ENCODE assay signal across 20 cellular contexts in genomic region chr4:85669204-85669603, GRCh38.
DNase-seq lines count a peak whose midpoint lies in the region; ATAC-seq and TF ChIP-seq lines count a peak whose summit lies in the region.
"Had no signal": no experiment of that assay in that cellular context is flagged by ENCODE, and none has a peak within 500 bp of the region (broad histone marks: within the 10 kb centered on the region; RNA-seq: fewer than 3 reads in every experiment).

No MANE protein-coding gene starts in this region.

- H3K9me3 Mint-ChIP-seq in naive B cell = peaks cover 2 to 29% (median 12%) of the 10 kb centered on the region in 7 donors

- no peaks in the 10 kb centered on the region for H3K9me2 ChIP-seq in SU-DHL-6 (replicated peaks; ENCODE audit: insufficient read depth, low read length)

- no peaks in the 10 kb centered on the region for H3K27me3 Mint-ChIP-seq in naive B cell
- H3K27me3 Mint-ChIP-seq: CD8-positive, alpha-beta memory T cell had no signal

- peaks cover 56 to 76% (median 60%) of the 10 kb centered on the region in 3 donors for H3K4me1 Mint-ChIP-seq in naive B cell
- H3K4me1 Mint-ChIP-seq: CD8-positive, alpha-beta memory T cell had no signal

- peaks cover 3% of the 10 kb centered on the region; the same call in 1 of the 2 replicates for H3F3A ChIP-seq in SU-DHL-6 (ENCODE audit: insufficient read depth)

- DNase-seq in AML-193 (lab: John Stamatoyannopoulos, UW) (peak; percentile 31 to 57), Kasumi-1 (lab: John Stamatoyannopoulos, UW) (peak; percentile 49 to 62), naive B cell (peak; percentile 57), DMS79 treated with DMSO at 0.1 percent for 48 hours (lab: John Stamatoyannopoulos, UW) (no peak), SJCRH30 (no peak), BE2C (no peak), tibial artery (no peak)
- DNase-seq: CD8-positive, alpha-beta memory T cell; DMS53; GOT3; MV-4-11; NCI-H1417 treated with DMSO at 0.1 percent for 48 hours; NCI-H1930; NCI-H345; NCI-H524 treated with DMSO at 0.1 percent for 48 hours; Right ventricle myocardium superior had no signal

- H3K4me3 ChIP-seq in SU-DHL-6 (ENCODE audit: insufficient read depth, low read length, poor library complexity, severe bottlenecking) (no peak overlapping the region), SJCRH30 (no peak overlapping the region), BE2C (ENCODE audit: low read depth, low read length) (no peak overlapping the region), tibial artery (no peak overlapping the region)
- H3K4me3 ChIP-seq: BLaER1 treated with 17β-estradiol and CSF1 and Interleukin-3, amounts not matched to agents 10 nM and 100 nM; K562 had no signal

- H3K79me2 ChIP-seq in SU-DHL-6 (ENCODE audit: insufficient read depth, low read length) = peaks cover 15% of the 10 kb centered on the region; the same call in 1 of the 2 replicates

- peak overlapping the region; percentile 47; the same call in 1 of the 2 replicates for H3K27ac ChIP-seq in SU-DHL-6 (ENCODE audit: low read depth, low read length)
- no peak overlapping the region for H3K27ac ChIP-seq in SJCRH30
- H3K27ac ChIP-seq in tibial artery = no peak overlapping the region
- H3K27ac ChIP-seq: BLaER1 treated with 17β-estradiol and CSF1 and Interleukin-3, amounts not matched to agents 10 nM and 100 nM had no signal

- no peak overlapping the region for H3K9ac ChIP-seq in SU-DHL-6 (ENCODE audit: low read length)
- H3K9ac ChIP-seq: BLaER1 treated with 17β-estradiol and CSF1 and Interleukin-3, amounts not matched to agents 10 nM and 100 nM had no signal

- H3K27me3 ChIP-seq in SU-DHL-6 (ENCODE audit: low read length) (no peaks in the 10 kb centered on the region), SJCRH30 (no peaks in the 10 kb centered on the region), BE2C (no peaks in the 10 kb centered on the region), tibial artery (no peaks in the 10 kb centered on the region)
- H3K27me3 ChIP-seq: BLaER1 treated with 17β-estradiol and CSF1 and Interleukin-3, amounts not matched to agents 10 nM and 100 nM had no signal

- H3K27ac Mint-ChIP-seq in naive B cell = peak overlapping the region; percentile 37 to 96 (median 85)
- H3K27ac Mint-ChIP-seq: CD8-positive, alpha-beta memory T cell had no signal

- ATAC-seq in naive B cell (ENCODE audit: low read depth in 2 of 2) = peak; percentile 93 to 94
- ATAC-seq: HCT116, K562 had no signal

- H2AFZ ChIP-seq in SU-DHL-6 (ENCODE audit: low read depth, low read length, severe bottlenecking) = no peak overlapping the region

- H3K4me3 Mint-ChIP-seq in naive B cell = peak overlapping the region in 6 of 8 donors; percentile 0 to 47 (median 27)
- H3K4me3 Mint-ChIP-seq: CD8-positive, alpha-beta memory T cell had no signal

- H3K4me1 ChIP-seq in SJCRH30 (no peaks in the 10 kb centered on the region), BE2C (no peaks in the 10 kb centered on the region), tibial artery (no peaks in the 10 kb centered on the region)

- H3K4me2 ChIP-seq in SU-DHL-6 (ENCODE audit: low read depth, low read length, poor library complexity, severe bottlenecking) = peak overlapping the region; percentile 10

- no peaks in the 10 kb centered on the region for H4K20me1 ChIP-seq in SU-DHL-6 (ENCODE audit: low read depth, low read length)
- H4K20me1 ChIP-seq: BLaER1 treated with 17β-estradiol and CSF1 and Interleukin-3, amounts not matched to agents 10 nM and 100 nM had no signal

- intact Hi-C loops in tibial artery (cut with DNase I; ENCODE audit: low total_unique reads) = no loop called here

- H3K9me3 ChIP-seq in SU-DHL-6 (ENCODE audit: insufficient read depth, low read length) (no peaks in the 10 kb centered on the region), SJCRH30 (replicated peaks) (peaks cover 23% of the 10 kb centered on the region), BE2C (peaks cover 5% of the 10 kb centered on the region; the same call in 1 of the 2 replicates), tibial artery (no peaks in the 10 kb centered on the region)

- H3K36me3 ChIP-seq in SU-DHL-6 (ENCODE audit: low read length) (no peaks in the 10 kb centered on the region), SJCRH30 (peaks cover 23% of the 10 kb centered on the region), BE2C (no peaks in the 10 kb centered on the region), tibial artery (no peaks in the 10 kb centered on the region)
- H3K36me3 ChIP-seq: BLaER1 treated with 17β-estradiol and CSF1 and Interleukin-3, amounts not matched to agents 10 nM and 100 nM had no signal

- H3K36me3 Mint-ChIP-seq in naive B cell = peaks cover 18 to 22% of the 10 kb centered on the region in 2 donors
- H3K36me3 Mint-ChIP-seq: CD8-positive, alpha-beta memory T cell had no signal

- no peak for TF ChIP-seq CTCF in SU-DHL-6 (IDR thresholded peaks at IDR 0.05; ENCODE audit: insufficient read depth, low read length, poor library complexity, severe bottlenecking)
- TF ChIP-seq CTCF in BE2C (IDR thresholded peaks at IDR 0.05; ENCODE audit: low read depth, low read length) = no peak
- no peak for TF ChIP-seq CTCF in tibial artery (IDR thresholded peaks at IDR 0.05)

Comparison
In these comparisons a context has a peak if more than half of its experiments do, and no peak if none do; other contexts are left out.
1. DNase-seq: peak in AML-193 (2 of 2), Kasumi-1 (2 of 2) and naive B cell (single experiment); none in DMS79 treated with DMSO at 0.1 percent for 48 hours (single experiment), SJCRH30 (0 of 2), BE2C (single experiment) and tibial artery (0 of 2).